In the genomic region with DNA sequence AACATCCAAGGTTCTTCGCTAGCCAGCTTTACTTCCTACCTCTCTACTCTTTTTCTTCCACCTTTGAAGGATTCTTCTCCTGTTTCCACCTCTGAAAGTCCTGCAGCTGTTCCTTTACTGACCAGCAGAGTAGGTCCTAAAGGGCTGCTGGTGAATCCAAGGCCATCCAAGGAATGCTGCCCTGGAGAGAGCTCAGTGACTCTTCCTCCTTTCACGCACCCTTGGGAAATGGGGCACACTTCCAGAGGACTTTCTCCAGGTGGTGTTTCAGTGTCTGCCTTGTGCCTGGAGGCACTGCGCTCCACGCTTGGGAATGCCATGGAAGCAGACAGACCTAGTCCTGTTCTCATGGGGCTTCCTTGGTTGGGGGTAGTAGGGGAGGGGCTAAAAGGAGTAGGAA, we compare ENCODE assay signal across 20 cellular contexts. TPM values are rescaled to one million over a fixed set of nuclear protein-coding genes. Genes with fewer than 3 reads are reported as not detected.
DNase-seq lines count a peak whose midpoint lies in the region; ATAC-seq, FAIRE-seq and TF ChIP-seq lines count a peak whose summit lies in the region.
"Had no signal": no experiment of that assay in that cellular context is flagged by ENCODE, and none has a peak within 500 bp of the region (broad histone marks: within the 10 kb centered on the region; RNA-seq: fewer than 3 reads in every experiment).

No MANE protein-coding gene starts in this region.

- no peak overlapping the region for H2BK120ac ChIP-seq in trophoblast cell (ENCODE audit: insufficient read depth, low read length, poor library complexity)

- H3K4me1 ChIP-seq in A549 (no peaks in the 10 kb centered on the region), HCT116 (ENCODE audit: control insufficient read depth in 1 of 2, insufficient read depth in 2 of 2, low read length in 2 of 2) (no peaks in the 10 kb centered on the region), endodermal cell (ENCODE audit: control insufficient read depth, insufficient read depth, low read length) (no peaks in the 10 kb centered on the region), trophoblast cell (ENCODE audit: control insufficient read depth in 1 of 2, insufficient read depth in 2 of 2, low read length in 2 of 2) (no peaks in the 10 kb centered on the region)

- no TSS peak for BruUV-seq in HCT116 (replicated peaks; lab: Mats Ljungman, UMichigan)

- RAD21 ChIA-PET in HCT116 (lab: Charles Lee; ENCODE audit: low non-redundant PET in 1 of 2, low total read pairs in 2 of 2, uncharacterized antibody in 2 of 2, unreplicated experiment in 2 of 2) = no interaction called here

- H3K4me3 ChIP-seq in A549 (no peak overlapping the region), HCT116 (replicated peaks in 1 of 2; ENCODE audit: low read depth in 1 of 2, low read length in 2 of 2) (no peak overlapping the region), endodermal cell (ENCODE audit: low read length) (no peak overlapping the region), trophoblast cell (ENCODE audit: low read depth, low read length) (no peak overlapping the region)
- H3K4me3 ChIP-seq: GM23248 had no signal

- H3K27me3 ChIP-seq in HCT116 (ENCODE audit: insufficient read depth, low read length) (no peaks in the 10 kb centered on the region), endodermal cell (ENCODE audit: control insufficient read depth, insufficient read depth, low read length, poor library complexity, severe bottlenecking) (no peaks in the 10 kb centered on the region), trophoblast cell (ENCODE audit: insufficient read depth, low read length) (no peaks in the 10 kb centered on the region)

- H3K9me3 Mint-ChIP-seq in endodermal cell = no peaks in the 10 kb centered on the region
- H3K9me3 Mint-ChIP-seq: CD4-positive, alpha-beta T cell had no signal

- no peak for TF ChIP-seq EP300 in A549 (IDR thresholded peaks at IDR 0.05)

- no peak overlapping the region for H2BK5ac ChIP-seq in trophoblast cell (ENCODE audit: low read depth, low read length, poor library complexity)

- H3K27me3 Mint-ChIP-seq in endodermal cell (ENCODE audit: insufficient read depth) = peaks cover 19% of the 10 kb centered on the region
- H3K27me3 Mint-ChIP-seq: B cell; CD4-positive, alpha-beta T cell had no signal

- peak overlapping the region; percentile 17 for H3K27ac Mint-ChIP-seq in endodermal cell
- H3K27ac Mint-ChIP-seq: B cell; CD4-positive, alpha-beta T cell had no signal

- no peaks in the 10 kb centered on the region for H3K79me1 ChIP-seq in trophoblast cell (ENCODE audit: low read length)

- no peaks in the 10 kb centered on the region for H3K9me2 ChIP-seq in HCT116 (ENCODE audit: insufficient read depth)

- H2AFZ ChIP-seq in HCT116 (ENCODE audit: low read depth, low read length, poor library complexity, severe bottlenecking) = no peak overlapping the region
- no peak overlapping the region for H2AFZ ChIP-seq in trophoblast cell (ENCODE audit: insufficient read depth, low read length, poor library complexity)
- H2AFZ ChIP-seq: GM23248 had no signal

- no peak overlapping the region for H4K91ac ChIP-seq in trophoblast cell (ENCODE audit: low read depth, low read length)

- no peak overlapping the region for H3K4me3 Mint-ChIP-seq in endodermal cell
- H3K4me3 Mint-ChIP-seq: B cell; CD4-positive, alpha-beta T cell had no signal

- no peaks in the 10 kb centered on the region for H4K20me1 ChIP-seq in HCT116 (ENCODE audit: insufficient read depth)

- TF ChIP-seq POLR2A in A549 (IDR thresholded peaks at IDR 0.05; ENCODE audit: low read length) (no peak), HCT116 (IDR thresholded peaks at IDR 0.05; ENCODE audit: borderline replicate concordance, extremely low read depth, insufficient read depth, insufficient read length) (no peak), GM12891 (IDR thresholded peaks at IDR 0.05; ENCODE audit: low read depth, low read length) (no peak)

- intact Hi-C loops in HCT116 (cut with micrococcal nuclease) = no loop called here

- TF ChIP-seq RAD21 in A549 (conservative IDR thresholded peaks at IDR 0.05 in 1 of 2, IDR thresholded peaks at IDR 0.05 in 1 of 2) = no peak
- no peak for TF ChIP-seq RAD21 in HCT116 (IDR thresholded peaks at IDR 0.05; ENCODE audit: low read depth)

- TF ChIP-seq CTCF in A549 (IDR thresholded peaks at IDR 0.05) (no peak), HCT116 (IDR thresholded peaks at IDR 0.05 in 2 of 3, conservative IDR thresholded peaks at IDR 0.05 in 1 of 3; ENCODE audit: borderline replicate concordance in 1 of 3, insufficient read depth in 1 of 3, low read depth in 2 of 3, low read length in 2 of 3) (no peak; a peak in 1 of 6 replicates), endodermal cell (conservative IDR thresholded peaks at IDR 0.05) (peak; percentile 51)

- H2BK12ac ChIP-seq in trophoblast cell (ENCODE audit: low read length) = no peak overlapping the region

- H3K79me2 ChIP-seq in HCT116 (ENCODE audit: insufficient read depth, low read length) = no peaks in the 10 kb centered on the region
- H3K79me2 ChIP-seq in trophoblast cell (ENCODE audit: control insufficient read depth, insufficient read depth, low read length, poor library complexity) = no peaks in the 10 kb centered on the region

- H3K36me3 ChIP-seq in HCT116 (ENCODE audit: control insufficient read depth in 1 of 2, insufficient read depth in 2 of 2, low read length in 2 of 2) = no peaks in the 10 kb centered on the region
- no peaks in the 10 kb centered on the region for H3K36me3 ChIP-seq in endodermal cell (ENCODE audit: control insufficient read depth, insufficient read depth, low read length)
- no peaks in the 10 kb centered on the region for H3K36me3 ChIP-seq in trophoblast cell (ENCODE audit: control insufficient read depth in 1 of 2, insufficient read depth in 2 of 2, low read length in 2 of 2)

- no peak overlapping the region for H3K4me2 ChIP-seq in A549
- H3K4me2 ChIP-seq in HCT116 (ENCODE audit: low read length) = no peak overlapping the region
- no peak overlapping the region for H3K4me2 ChIP-seq in trophoblast cell (ENCODE audit: low read length)

- no peaks in the 10 kb centered on the region for H3K4me1 Mint-ChIP-seq in endodermal cell
- H3K4me1 Mint-ChIP-seq: B cell had no signal

- H3K18ac ChIP-seq in trophoblast cell (ENCODE audit: low read length) = no peak overlapping the region

- H3K14ac ChIP-seq in trophoblast cell (ENCODE audit: low read length) = no peak overlapping the region

- H3K9ac ChIP-seq in HCT116 (ENCODE audit: low read length) (no peak overlapping the region), endodermal cell (ENCODE audit: extremely low read depth, low read length, poor library complexity, severe bottlenecking) (no peak overlapping the region), trophoblast cell (ENCODE audit: low read length) (no peak overlapping the region)
- H3K9ac ChIP-seq: GM23248 had no signal

- no peak overlapping the region for H3K4ac ChIP-seq in trophoblast cell (ENCODE audit: low read depth, low read length)

- FAIRE-seq in A549 (lab: Jason Lieb, UNC) (no peak), GM12891 (lab: Jason Lieb, UNC) (no peak)
- FAIRE-seq: G401.6, GM12892, GM19239, HTR-8/SVneo had no signal

- no peaks in the 10 kb centered on the region for H3K36me3 Mint-ChIP-seq in endodermal cell (ENCODE audit: low read depth)

- H3K27ac ChIP-seq in A549 = no peak overlapping the region
- H3K27ac ChIP-seq in HCT116 (ENCODE audit: low read depth, low read length) = no peak overlapping the region
- no peak overlapping the region for H3K27ac ChIP-seq in endodermal cell (ENCODE audit: low read depth, low read length)
- H3K27ac ChIP-seq in trophoblast cell (ENCODE audit: low read depth, low read length) = no peak overlapping the region
- H3K27ac ChIP-seq: GM23248 had no signal

- H3K23ac ChIP-seq in trophoblast cell (ENCODE audit: low read length) = no peak overlapping the region

- CTCF ChIA-PET in A549 (lab: Yijun Ruan, JAX) = interaction anchor here (1.1 to 2.6 kb wide), 2 partner anchors 15 to 67 kb away, joined by 3 to 13 read pairs; no protein-coding TSS in a partner anchor
- CTCF ChIA-PET in HCT116 (lab: Charles Lee) = interaction anchor here (1.0 to 1.2 kb wide), 2 partner anchors 15 to 136 kb away, joined by 3 to 4 read pairs; no protein-coding TSS in a partner anchor

- POLR2A ChIA-PET in A549 (lab: Yijun Ruan, JAX) (no interaction called here), HCT116 (lab: Charles Lee) (interaction anchor here (0.7 kb wide), 1 partner anchor 44 kb away, joined by 3 read pairs; no protein-coding TSS in a partner anchor)

- H3K9me3 ChIP-seq in A549 (no peaks in the 10 kb centered on the region), HCT116 (ENCODE audit: control insufficient read depth in 1 of 2, insufficient read depth in 1 of 2, low read depth in 1 of 2, low read length in 2 of 2) (no peaks in the 10 kb centered on the region), endodermal cell (ENCODE audit: control insufficient read depth, low read length) (no peaks in the 10 kb centered on the region), trophoblast cell (ENCODE audit: insufficient read depth, low read depth, low read length) (no peaks in the 10 kb centered on the region)

- H2AK5ac ChIP-seq in trophoblast cell (ENCODE audit: low read length) = no peak overlapping the region

- ATAC-seq in A549 (peak; percentile 55 to 59; a peak in 4 of 6 replicates), HCT116 (peak; percentile 47), HG03469 (IDR thresholded peaks at IDR 0.05; ENCODE audit: unreplicated experiment) (no peak)

- H4K8ac ChIP-seq in trophoblast cell (ENCODE audit: low read depth, low read length) = no peak overlapping the region

- DNase-seq in A549 (ENCODE audit: low read depth in 1 of 2, low spot score in 1 of 2) = no peak
- no peak for DNase-seq in HCT116 (ENCODE audit: low read depth, low spot score)
- peak; percentile 54 for DNase-seq in endodermal cell
- DNase-seq in trophoblast cell = peak; percentile 5 to 37
- DNase-seq in GM12891 (ENCODE audit: insufficient read length, low spot score) = no peak
- no peak for DNase-seq in kidney tubule cell (ENCODE audit: low spot score)
- DNase-seq: 8988T; ACHN; C1 segment of cervical spinal cord; Calu3; CD4-positive, alpha-beta T cell; DMS79; GM23248; H7 had no signal

- no peak overlapping the region for H4K12ac ChIP-seq in trophoblast cell (ENCODE audit: low read depth, low read length)

- WGBS in A549 (ENCODE audit: missing lambda C conversion rate) = 95% methylated on average over 4 of the region's 4 CpGs
- 96 to 100% methylated on average over 1 to 4 of the region's 4 CpGs for WGBS in endodermal cell (ENCODE audit: insufficient coverage in 1 of 2, insufficient read length in 1 of 2), 2 experiments
- WGBS in trophoblast cell (ENCODE audit: extremely low coverage, insufficient coverage, insufficient read length) = no CpG with 5 or more reads among the region's 4 CpGs

RNA-seq across cellular contexts. Expression of a gene that starts 45.4 kb away (rescaled TPM):
- polyA plus RNA-seq in A549 (2011; rRNA removed) = 1.1 TPM in 2 replicates
- 0.93 and 1.0 TPM in 2 replicates for polyA plus RNA-seq in A549 (2012; cell fraction: cytosol; rRNA removed)
- polyA plus RNA-seq in A549 (2012; cell fraction: nucleus; rRNA removed) = 0.61 and 1.1 TPM in 2 replicates
- polyA plus RNA-seq in A549 (2017; fragmentation: RNase III; extraction: RNeasy Plus Mini Kit Qiagen cat#74134 plus additional on column Dnase treatment) = 0.37 to 0.55 TPM (median 0.38 TPM) in 3 replicates
- 1.0 and 1.6 TPM in 2 replicates for polyA minus RNA-seq in A549 (2011; rRNA and poly(A)+ RNA removed)
- 7.9 TPM for total RNA-seq in HCT116 (2021; ENCODE audit: unreplicated experiment)
- polyA plus RNA-seq in HCT116 (2012) = 6.2 and 6.9 TPM in 2 replicates
- 10 to 100 TPM in 1 of 2 donors, 1 to 10 TPM in 1; 1.2 to 10.2 TPM for total RNA-seq in endodermal cell
- 21.9 TPM for polyA plus RNA-seq in endodermal cell (2013, experiment 1 of 2)
- 19.8 TPM for polyA plus RNA-seq in endodermal cell (2013, experiment 2 of 2)
- 0.10 TPM in 2 replicates for polyA plus RNA-seq in trophoblast cell (2013)
- 1.4 TPM for polyA plus RNA-seq in GM12891 (2012; ENCODE audit: low read depth, missing spikeins)
- total RNA-seq: GM23248 had no signal
- polyA plus RNA-seq: GM23248 had no signal

Comparison
In these comparisons a context has a peak if more than half of its experiments do, and no peak if none do; other contexts are left out.
1. DNase-seq: peak in endodermal cell (single experiment) and trophoblast cell (2 of 2); none in A549 (0 of 2), HCT116 (single experiment), GM12891 (single experiment) and kidney tubule cell (single experiment).